In genomic region chr18:37965572-37965970, GRCh38 we compare ENCODE assay signal across 16 cellular contexts.
DNase-seq lines count a peak whose midpoint lies in the region; ATAC-seq, FAIRE-seq and TF ChIP-seq lines count a peak whose summit lies in the region.
"Had no signal": no experiment of that assay in that cellular context is flagged by ENCODE, and none has a peak within 500 bp of the region (broad histone marks: within the 10 kb centered on the region; RNA-seq: fewer than 3 reads in every experiment).

No MANE protein-coding gene starts in this region.

- FAIRE-seq in H1 (lab: Jason Lieb, UNC), result no peak
- FAIRE-seq: A549, GM12892, H54 had no signal

- no peak overlapping the region for H2BK20ac ChIP-seq in H1 (ENCODE audit: low read length)

- H3K4ac ChIP-seq in H1 (replicated peaks; ENCODE audit: insufficient read length, low read depth, low read length), result no peak overlapping the region

- no peak for ATAC-seq in HG03432 (IDR thresholded peaks at IDR 0.05; ENCODE audit: unreplicated experiment)
- ATAC-seq: A549, HCT116 had no signal

- POLR2A ChIA-PET in H1 (lab: Charles Lee; ENCODE audit: partially characterized antibody), result no interaction called here

- H2BK15ac ChIP-seq in H1 (ENCODE audit: low read length), result no peak overlapping the region

- no peak overlapping the region for H2AK5ac ChIP-seq in H1 (ENCODE audit: low read depth, low read length)

- H3K23me2 ChIP-seq in H1 (ENCODE audit: low read depth, low read length), result no peaks in the 10 kb centered on the region

- H3K27ac ChIP-seq in H1 (ENCODE audit: low read depth, low read length) (no peak overlapping the region), esophagus muscularis mucosa (replicated peaks in 1 of 4) (no peak overlapping the region)
- H3K27ac ChIP-seq: A549, C4-2B, HL-60 had no signal

- no peak for TF ChIP-seq CTCF in H1 (IDR thresholded peaks at IDR 0.05; ENCODE audit: control extremely low read depth in 1 of 3, insufficient read depth in 1 of 3, low read depth in 1 of 3, low read length in 3 of 3)
- TF ChIP-seq CTCF in esophagus muscularis mucosa (IDR thresholded peaks at IDR 0.05), result no peak

- no peaks in the 10 kb centered on the region for H4K20me1 ChIP-seq in H1 (replicated peaks in 1 of 2; ENCODE audit: control insufficient read depth in 1 of 2, insufficient read depth in 2 of 2, low read length in 2 of 2)

- H2AFZ ChIP-seq in H1 (ENCODE audit: low read length), result 0 out of 2 replicates have a peak overlapping the region, but pooled peaks have one; percentile 24

- H3K56ac ChIP-seq in H1 (replicated peaks; ENCODE audit: insufficient read length, low read depth, low read length), result no peak overlapping the region

- TF ChIP-seq POLR2A in H1 (IDR thresholded peaks at IDR 0.05; ENCODE audit: control extremely low read depth in 1 of 2, low read depth in 2 of 2, low read length in 2 of 2) (no peak), esophagus muscularis mucosa (IDR thresholded peaks at IDR 0.05; ENCODE audit: low read depth) (no peak)

- no peaks in the 10 kb centered on the region for H3K27me3 ChIP-seq in H1 (replicated peaks in 1 of 4; ENCODE audit: control insufficient read depth in 3 of 4, extremely low read depth in 1 of 4, insufficient read depth in 3 of 4, low read length in 3 of 4)
- no peaks in the 10 kb centered on the region for H3K27me3 ChIP-seq in esophagus muscularis mucosa
- H3K27me3 ChIP-seq: BE2C had no signal

- H4K91ac ChIP-seq in H1 (replicated peaks; ENCODE audit: insufficient read length, low read length), result no peak overlapping the region

- CTCF ChIA-PET in H1 (lab: Charles Lee; ENCODE audit: partially characterized antibody), result interaction anchor here (2.2 kb wide), 1 partner anchor 186 kb away, joined by 5 read pairs; no protein-coding TSS in a partner anchor

- H3K9me3 ChIP-seq in H1 (ENCODE audit: insufficient read depth in 2 of 2, low read depth in 1 of 2, low read length in 1 of 2) (no peaks in the 10 kb centered on the region; a peak in 1 of 4 replicates), esophagus muscularis mucosa (peaks cover 0 to 4% (median 0%) of the 10 kb centered on the region in 4 donors)
- H3K9me3 ChIP-seq: A549, BE2C had no signal

- H3K23ac ChIP-seq in H1 (ENCODE audit: insufficient read length), result no peak overlapping the region

- no peak overlapping the region for H2BK120ac ChIP-seq in H1 (replicated peaks; ENCODE audit: low read depth, low read length)

- no peaks in the 10 kb centered on the region for H3K79me1 ChIP-seq in H1 (ENCODE audit: low read depth, low read length)

- no peak overlapping the region for H3K18ac ChIP-seq in H1 (ENCODE audit: extremely low read depth, low read length)

- H3K14ac ChIP-seq in H1 (ENCODE audit: insufficient read length), result no peak overlapping the region

- H2BK12ac ChIP-seq in H1 (ENCODE audit: low read depth, low read length), result no peak overlapping the region

- intact Hi-C loops in esophagus muscularis mucosa (cut with DNase I), result no loop called here

- whole genome bisulfite sequencing in H1 (ENCODE audit: extremely low coverage in 1 of 2, insufficient coverage in 1 of 2, insufficient read length in 1 of 2, insufficient replicate concordance in 2 of 2, low coverage in 1 of 2, low lambda C conversion rate in 2 of 2, missing lambda C conversion rate in 1 of 2), 2 experiments, result 60% methylated on average over 1 of the region's 1 CpG; no CpG with 5 or more reads in 1 of the 2 experiments
- 88% methylated on average over 1 of the region's 1 CpG for WGBS in esophagus muscularis mucosa

- no peak for TF ChIP-seq EP300 in H1 (IDR thresholded peaks at IDR 0.05; ENCODE audit: borderline replicate concordance in 1 of 2, low read depth in 2 of 2, low read length in 2 of 2)
- no peak for TF ChIP-seq EP300 in esophagus muscularis mucosa (IDR thresholded peaks at IDR 0.05)

- H4K5ac ChIP-seq in H1 (ENCODE audit: insufficient read length, low read depth, low read length), result no peak overlapping the region

- H3K4me3 ChIP-seq in H1 (ENCODE audit: extremely low read depth in 1 of 4, insufficient read depth in 2 of 4, low read depth in 3 of 4, low read length in 4 of 4) (no peak overlapping the region), esophagus muscularis mucosa (no peak overlapping the region)
- H3K4me3 ChIP-seq: A549 had no signal

- H3K4me1 ChIP-seq in H1 (replicated peaks in 1 of 4; ENCODE audit: control insufficient read depth in 3 of 4, insufficient read depth in 4 of 4, low read length in 3 of 4) (no peaks in the 10 kb centered on the region), esophagus muscularis mucosa (no peaks in the 10 kb centered on the region)
- H3K4me1 ChIP-seq: A549, BE2C had no signal

- no peak overlapping the region for H4K8ac ChIP-seq in H1 (ENCODE audit: extremely low read depth, insufficient read depth, low read length)

- no peak overlapping the region for H3K4me2 ChIP-seq in H1 (ENCODE audit: insufficient read depth in 1 of 2, low read depth in 2 of 2, low read length in 2 of 2)
- H3K4me2 ChIP-seq: A549 had no signal

- H3K36me3 ChIP-seq in H1 (ENCODE audit: control insufficient read depth in 2 of 4, insufficient read depth in 4 of 4, low read length in 3 of 4) (no peaks in the 10 kb centered on the region), esophagus muscularis mucosa (no peaks in the 10 kb centered on the region)
- H3K36me3 ChIP-seq: BE2C had no signal

- no peak overlapping the region for H3K9ac ChIP-seq in H1 (replicated peaks in 1 of 4; ENCODE audit: extremely low read depth in 1 of 4, low read depth in 3 of 4, low read length in 3 of 4)

- DNase-seq in HPDE6-E6E7 (ENCODE audit: extremely low spot score) (peak; percentile 11), H1 (ENCODE audit: low read depth in 1 of 2, low spot score in 2 of 2) (no peak), esophagus muscularis mucosa (ENCODE audit: extremely low spot score) (peak; percentile 74), NCI-H2029 (lab: John Stamatoyannopoulos, UW) (no peak)
- no peak for DNase-seq in stimulated activated CD4-positive, alpha-beta T cell treated with anti-CD3 and anti-CD28 coated beads, Interleukin-4, amount 100 ng/mL, for 24 hours
- DNase-seq: BE2C; CD4-positive, alpha-beta memory T cell; DND-41; GDM1 had no signal

- TF ChIP-seq RAD21 in H1 (IDR thresholded peaks at IDR 0.05 in 1 of 2, conservative IDR thresholded peaks at IDR 0.05 in 1 of 2; ENCODE audit: low read depth in 2 of 2, low read length in 2 of 2), result no peak

- no peak overlapping the region for H2BK5ac ChIP-seq in H1 (ENCODE audit: low read depth, low read length)

- H3K79me2 ChIP-seq in H1 (ENCODE audit: control insufficient read depth in 1 of 2, insufficient read depth in 2 of 2, low read length in 2 of 2), result no peaks in the 10 kb centered on the region

TF ChIP-seq in H1, 55 proteins besides CTCF, POLR2A, EP300 and RAD21:
- TF ChIP-seq RNF2 (IDR thresholded peaks at IDR 0.05; ENCODE audit: borderline replicate concordance, low read depth, low read length, missing control alignments, poor library complexity, severe bottlenecking) (no peak), TCF12 (IDR thresholded peaks at IDR 0.05; ENCODE audit: low read depth, low read length) (no peak), HDAC6 (IDR thresholded peaks at IDR 0.05; ENCODE audit: low read depth, low read length) (no peak), ASH2L (IDR thresholded peaks at IDR 0.05; ENCODE audit: low read length) (no peak), HDAC2 (IDR thresholded peaks at IDR 0.05; ENCODE audit: borderline replicate concordance in 1 of 2, low read depth in 2 of 2, low read length in 2 of 2) (no peak), SRF (IDR thresholded peaks at IDR 0.05; ENCODE audit: low read depth, low read length) (no peak), MAFK (IDR thresholded peaks at IDR 0.05; ENCODE audit: low read depth, low read length) (no peak), SIN3A (conservative IDR thresholded peaks at IDR 0.05 in 1 of 2, IDR thresholded peaks at IDR 0.05 in 1 of 2; ENCODE audit: low read depth in 1 of 2, low read length in 2 of 2) (no peak), RFX5 (IDR thresholded peaks at IDR 0.05; ENCODE audit: borderline replicate concordance, low read depth, low read length) (no peak), TAF7 (optimal IDR thresholded peaks at IDR 0.05; ENCODE audit: borderline replicate concordance, low read depth, low read length) (no peak), KDM5A (IDR thresholded peaks at IDR 0.05; ENCODE audit: low read length) (no peak), SP1 (IDR thresholded peaks at IDR 0.05; ENCODE audit: low read depth, low read length) (no peak), SP4 (IDR thresholded peaks at IDR 0.05; ENCODE audit: low read length) (no peak), SUZ12 (IDR thresholded peaks at IDR 0.05; ENCODE audit: low read length) (no peak), RXRA (IDR thresholded peaks at IDR 0.05; ENCODE audit: insufficient read depth, low read depth, low read length) (no peak), CBX8 (IDR thresholded peaks at IDR 0.05; ENCODE audit: borderline replicate concordance, low read depth, low read length) (no peak)
- TF ChIP-seq, protein P1, sequence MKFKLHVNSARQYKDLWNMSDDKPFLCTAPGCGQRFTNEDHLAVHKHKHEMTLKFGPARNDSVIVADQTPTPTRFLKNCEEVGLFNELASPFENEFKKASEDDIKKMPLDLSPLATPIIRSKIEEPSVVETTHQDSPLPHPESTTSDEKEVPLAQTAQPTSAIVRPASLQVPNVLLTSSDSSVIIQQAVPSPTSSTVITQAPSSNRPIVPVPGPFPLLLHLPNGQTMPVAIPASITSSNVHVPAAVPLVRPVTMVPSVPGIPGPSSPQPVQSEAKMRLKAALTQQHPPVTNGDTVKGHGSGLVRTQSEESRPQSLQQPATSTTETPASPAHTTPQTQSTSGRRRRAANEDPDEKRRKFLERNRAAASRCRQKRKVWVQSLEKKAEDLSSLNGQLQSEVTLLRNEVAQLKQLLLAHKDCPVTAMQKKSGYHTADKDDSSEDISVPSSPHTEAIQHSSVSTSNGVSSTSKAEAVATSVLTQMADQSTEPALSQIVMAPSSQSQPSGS (IDR thresholded peaks at IDR 0.05; ENCODE audit: low read length), result no peak
- TF ChIP-seq, protein P2, sequence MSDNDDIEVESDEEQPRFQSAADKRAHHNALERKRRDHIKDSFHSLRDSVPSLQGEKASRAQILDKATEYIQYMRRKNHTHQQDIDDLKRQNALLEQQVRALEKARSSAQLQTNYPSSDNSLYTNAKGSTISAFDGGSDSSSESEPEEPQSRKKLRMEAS (IDR thresholded peaks at IDR 0.05), result no peak
- TF ChIP-seq, protein P3, sequence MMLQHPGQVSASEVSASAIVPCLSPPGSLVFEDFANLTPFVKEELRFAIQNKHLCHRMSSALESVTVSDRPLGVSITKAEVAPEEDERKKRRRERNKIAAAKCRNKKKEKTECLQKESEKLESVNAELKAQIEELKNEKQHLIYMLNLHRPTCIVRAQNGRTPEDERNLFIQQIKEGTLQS (IDR thresholded peaks at IDR 0.05; ENCODE audit: insufficient read depth, low read depth, low read length), result no peak
TF ChIP-seq in H1: peak in this region for 0.

Comparison
In these comparisons a context has a peak if more than half of its experiments do, and no peak if none do; other contexts are left out.
1. DNase-seq: peak in HPDE6-E6E7 (single experiment) and esophagus muscularis mucosa (single experiment); none in H1 (0 of 2), stimulated activated CD4-positive, alpha-beta T cell treated with anti-CD3 and anti-CD28 coated beads, Interleukin-4, amount 100 ng/mL, for 24 hours (single experiment) and NCI-H2029 (single experiment).